29 cellular contexts compared by ENCODE assay signal in the genomic region with DNA sequence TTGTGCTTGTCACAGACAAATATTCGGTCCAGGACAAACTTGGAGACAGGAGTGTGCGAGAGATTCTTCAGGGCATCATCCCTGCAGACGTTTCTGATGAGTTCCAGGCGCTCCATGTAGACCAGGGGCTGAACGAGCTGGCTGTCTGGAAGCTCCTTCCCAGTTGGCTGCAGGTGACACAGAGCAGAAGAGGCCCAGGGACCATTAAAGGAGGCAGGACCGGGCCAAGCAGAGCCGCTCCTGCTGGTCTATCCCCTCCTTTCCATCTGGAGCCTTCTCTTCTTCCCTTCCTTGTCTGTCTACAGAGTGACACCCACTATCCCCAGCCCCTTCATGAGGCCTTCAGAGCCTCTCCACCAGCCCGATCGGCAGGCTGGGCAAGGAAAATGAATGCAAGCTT.
"Had no signal": no experiment of that assay in that cellular context is flagged by ENCODE, and none has a peak within 500 bp of the region (broad histone marks: within the 10 kb centered on the region; RNA-seq: fewer than 3 reads in every experiment).

No MANE protein-coding gene starts in this region.

- H3K9me3 Mint-ChIP-seq: activated CD4-positive, alpha-beta memory T cell treated with anti-CD3 and anti-CD28 coated beads for 36 hours; activated CD4-positive, alpha-beta T cell treated with anti-CD3 and anti-CD28 coated beads, Interleukin-2, amount 10 ng/mL, durations not matched to agents 24 days and 14 days; activated T-cell treated with anti-CD3 and anti-CD28 coated beads, Interleukin-2, amount 50 U/mL, for 4 hours; activated T-helper 17 cell treated with anti-CD3 and anti-CD28 coated beads, Interleukin-2, amount 50 U/mL, for 72 hours; effector memory CD8-positive, alpha-beta T cell; T-helper 2 cell treated with Interferon-gamma antibody and Interleukin-4, amounts not matched to agents 5 μg/mL and 100 μg/mL, for 36 hours had no signal

- DNase-seq: activated CD4-positive, alpha-beta memory T cell treated with anti-CD3 and anti-CD28 coated beads for 36 hours; activated CD4-positive, alpha-beta T cell treated with anti-CD3 and anti-CD28 coated beads for 36 hours; activated CD4-positive, alpha-beta T cell treated with anti-CD3 and anti-CD28 coated beads, Interleukin-2, amount 10 ng/mL, durations not matched to agents 24 days and 14 days; activated CD4-positive, CD25-positive, alpha-beta regulatory T cell; activated CD4-positive, CD25-positive, alpha-beta regulatory T cell treated with anti-CD3 and anti-CD28 coated beads, Interleukin-2, amount 50 U/mL, for 72 hours; activated CD8-positive, alpha-beta T cell treated with anti-CD3 and anti-CD28 coated beads, Interleukin-2, amount 10 ng/mL, durations not matched to agents 7 days and 5 days; activated effector memory CD4-positive, alpha-beta T cell treated with Interleukin-2 at 50 U/mL for 16 hours; activated gamma-delta T cell treated with Interleukin-2 at 50 U/mL for 16 hours; activated naive CD4-positive, alpha-beta T cell treated with anti-CD3 and anti-CD28 coated beads, Interleukin-2, amount 50 U/mL, for 16 hours; activated naive CD4-positive, alpha-beta T cell treated with Interleukin-2 at 50 U/mL for 16 hours; activated T-cell treated with anti-CD3 and anti-CD28 coated beads, Interleukin-2, amount 50 U/mL, for 4 hours; amygdala; aorta; body of pancreas; central memory CD4-positive, alpha-beta T cell; cortex of kidney; dermis blood vessel endothelial cell; effector CD4-positive, alpha-beta T cell; effector memory CD8-positive, alpha-beta T cell; erythroblast; foreskin keratinocyte; gastrocnemius medialis; glutamatergic neuron; T-helper 1 cell; T-helper 17 cell; T1000 had no signal

- H3K4me3 Mint-ChIP-seq: activated CD4-positive, alpha-beta memory T cell treated with anti-CD3 and anti-CD28 coated beads for 36 hours; activated CD4-positive, alpha-beta T cell treated with anti-CD3 and anti-CD28 coated beads for 36 hours; activated CD4-positive, alpha-beta T cell treated with anti-CD3 and anti-CD28 coated beads, Interleukin-2, amount 10 ng/mL, durations not matched to agents 24 days and 14 days; activated CD8-positive, alpha-beta T cell treated with anti-CD3 and anti-CD28 coated beads, Interleukin-2, amount 10 ng/mL, durations not matched to agents 7 days and 5 days; activated naive CD8-positive, alpha-beta T cell; activated T-cell treated with anti-CD3 and anti-CD28 coated beads, Interleukin-2, amount 50 U/mL, for 4 hours; activated T-helper 17 cell treated with anti-CD3 and anti-CD28 coated beads, Interleukin-2, amount 50 U/mL, for 72 hours; effector memory CD8-positive, alpha-beta T cell; T-helper 17 cell; T-helper 2 cell treated with Interferon-gamma antibody and Interleukin-4, amounts not matched to agents 5 μg/mL and 100 μg/mL, for 36 hours had no signal

- H3K4me1 Mint-ChIP-seq: activated CD4-positive, alpha-beta T cell treated with anti-CD3 and anti-CD28 coated beads for 36 hours; activated CD4-positive, alpha-beta T cell treated with anti-CD3 and anti-CD28 coated beads, Interleukin-2, amount 10 ng/mL, durations not matched to agents 24 days and 14 days; activated T-helper 17 cell treated with anti-CD3 and anti-CD28 coated beads, Interleukin-2, amount 50 U/mL, for 72 hours had no signal

- H3K27me3 Mint-ChIP-seq: activated CD4-positive, alpha-beta memory T cell treated with anti-CD3 and anti-CD28 coated beads for 36 hours; activated CD4-positive, alpha-beta T cell treated with anti-CD3 and anti-CD28 coated beads for 36 hours; activated CD4-positive, alpha-beta T cell treated with anti-CD3 and anti-CD28 coated beads, Interleukin-2, amount 10 ng/mL, durations not matched to agents 24 days and 14 days; activated naive CD8-positive, alpha-beta T cell; activated T-helper 17 cell treated with anti-CD3 and anti-CD28 coated beads, Interleukin-2, amount 50 U/mL, for 72 hours; effector memory CD8-positive, alpha-beta T cell; T-helper 17 cell had no signal

- ATAC-seq: activated CD4-positive, alpha-beta T cell treated with anti-CD3 and anti-CD28 coated beads for 36 hours; activated CD8-positive, alpha-beta T cell treated with anti-CD3 and anti-CD28 coated beads, Interleukin-2, amount 10 ng/mL, durations not matched to agents 7 days and 5 days; activated T-cell treated with anti-CD3 and anti-CD28 coated beads, Interleukin-2, amount 50 U/mL, for 4 hours; activated T-helper 17 cell treated with anti-CD3 and anti-CD28 coated beads, Interleukin-2, amount 50 U/mL, for 72 hours; body of pancreas; effector memory CD8-positive, alpha-beta T cell; foreskin keratinocyte; gastrocnemius medialis; T-helper 17 cell had no signal

- H3K27ac Mint-ChIP-seq: activated CD4-positive, alpha-beta memory T cell treated with anti-CD3 and anti-CD28 coated beads for 36 hours; activated CD4-positive, alpha-beta T cell treated with anti-CD3 and anti-CD28 coated beads for 36 hours; activated CD4-positive, alpha-beta T cell treated with anti-CD3 and anti-CD28 coated beads, Interleukin-2, amount 10 ng/mL, durations not matched to agents 24 days and 14 days; activated CD8-positive, alpha-beta T cell treated with anti-CD3 and anti-CD28 coated beads, Interleukin-2, amount 10 ng/mL, durations not matched to agents 7 days and 5 days; activated naive CD8-positive, alpha-beta T cell; activated T-helper 17 cell treated with anti-CD3 and anti-CD28 coated beads, Interleukin-2, amount 50 U/mL, for 72 hours; T-helper 17 cell; T-helper 2 cell treated with Interferon-gamma antibody and Interleukin-4, amounts not matched to agents 5 μg/mL and 100 μg/mL, for 36 hours had no signal

- H3K36me3 Mint-ChIP-seq: activated CD4-positive, alpha-beta memory T cell treated with anti-CD3 and anti-CD28 coated beads for 36 hours had no signal
